ENCODE assay signal across 23 cellular contexts in the genomic region with DNA sequence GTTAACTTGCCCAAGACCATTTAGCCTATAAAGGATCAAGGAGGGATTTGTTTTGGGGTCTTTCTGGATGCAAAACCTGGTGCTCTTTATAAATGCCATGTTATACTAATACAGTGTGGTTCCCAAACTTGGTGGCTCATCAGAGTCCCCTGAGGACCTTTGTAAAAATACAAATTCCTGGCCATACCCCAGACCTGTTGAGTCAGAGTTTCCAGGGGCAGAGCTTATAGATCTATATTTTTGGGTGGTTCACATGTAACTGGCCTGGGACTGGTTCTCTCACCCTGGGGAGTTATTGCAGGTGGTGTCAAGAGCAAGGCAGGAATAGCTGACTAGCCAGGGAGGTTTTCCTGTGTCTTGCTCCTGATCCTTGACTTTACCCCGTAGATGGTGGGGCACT.
DNase-seq lines count a peak whose midpoint lies in the region; ATAC-seq, FAIRE-seq and TF ChIP-seq lines count a peak whose summit lies in the region.
"Had no signal": no experiment of that assay in that cellular context is flagged by ENCODE, and none has a peak within 500 bp of the region (broad histone marks: within the 10 kb centered on the region; RNA-seq: fewer than 3 reads in every experiment).

No MANE protein-coding gene starts in this region.

- H3K9me3 ChIP-seq in BLaER1, result peaks cover 2% of the 10 kb centered on the region; the same call in 1 of the 2 replicates
- H3K9me3 ChIP-seq: BE2C, SK-N-SH had no signal

- peak; percentile 21 for ATAC-seq in foreskin keratinocyte
- no peak for ATAC-seq in WTC11

- H3K4me1 ChIP-seq in BLaER1, result peaks cover 25% of the 10 kb centered on the region
- no peaks in the 10 kb centered on the region for H3K4me1 ChIP-seq in foreskin keratinocyte
- H3K4me1 ChIP-seq: BE2C had no signal

- no peak overlapping the region for H3K9ac ChIP-seq in BLaER1
- H3K9ac ChIP-seq: SK-N-SH had no signal

- H3K27ac ChIP-seq in BLaER1, result peak overlapping the region; percentile 39; the same call in 1 of the 2 replicates
- H3K27ac ChIP-seq in foreskin keratinocyte, result no peak overlapping the region
- H3K27ac ChIP-seq: HL-60 had no signal

- no peak for FAIRE-seq in GM19239 (lab: Jason Lieb, UNC)
- FAIRE-seq: G401.6, H1 had no signal

- H3K4me1 Mint-ChIP-seq in WTC11, result peaks cover 3% of the 10 kb centered on the region

- H3K36me3 Mint-ChIP-seq in WTC11, result no peaks in the 10 kb centered on the region
- H3K36me3 Mint-ChIP-seq: CD4-positive, CD25-positive, alpha-beta regulatory T cell had no signal

- H3K27ac Mint-ChIP-seq in WTC11, result no peak overlapping the region

- H4K20me1 ChIP-seq in BLaER1, result no peaks in the 10 kb centered on the region

- no peak overlapping the region for H3K4me3 Mint-ChIP-seq in WTC11
- H3K4me3 Mint-ChIP-seq: CD4-positive, CD25-positive, alpha-beta regulatory T cell had no signal

- intact Hi-C loops in posterior cingulate gyrus (cut with DNase I), result no loop called here

- TF ChIP-seq CTCF in foreskin keratinocyte (conservative IDR thresholded peaks at IDR 0.05), result no peak
- TF ChIP-seq CTCF in WTC11 (IDR thresholded peaks at IDR 0.05), result no peak

- CTCF ChIA-PET in WTC11 (lab: Charles Lee), result no interaction called here

- POLR2A ChIA-PET in WTC11 (lab: Charles Lee), result no interaction called here

- H3K4me3 ChIP-seq in BLaER1, result no peak overlapping the region

- H3K36me3 ChIP-seq in BLaER1, result peaks cover 8% of the 10 kb centered on the region; the same call in 1 of the 2 replicates
- H3K36me3 ChIP-seq: BE2C had no signal

- H3K9me3 Mint-ChIP-seq in WTC11, result no peaks in the 10 kb centered on the region
- H3K9me3 Mint-ChIP-seq: CD4-positive, CD25-positive, alpha-beta regulatory T cell had no signal

- H3K4me2 ChIP-seq in BLaER1, result peak overlapping the region; percentile 49
- H3K4me2 ChIP-seq: SK-N-SH had no signal

- no peaks in the 10 kb centered on the region for H3K27me3 ChIP-seq in BLaER1
- no peaks in the 10 kb centered on the region for H3K27me3 ChIP-seq in foreskin keratinocyte
- H3K27me3 ChIP-seq: BE2C had no signal

- DNase-seq in LHCN-M2 (ENCODE audit: low read depth), result peak; percentile 7
- DNase-seq in dedifferentiated amniotic fluid mesenchymal stem cell (ENCODE audit: extremely low spot score), result peak; percentile 15
- no peak for DNase-seq in foreskin keratinocyte
- DNase-seq in WTC11 (ENCODE audit: low spot score), result no peak
- DNase-seq in hepatic stellate cell (ENCODE audit: low spot score), result no peak
- no peak for DNase-seq in posterior cingulate gyrus
- no peak for DNase-seq in GM19239 (ENCODE audit: insufficient read length, low spot score)
- DNase-seq: 8988T; ACHN; BE2C; CD4-positive, CD25-positive, alpha-beta regulatory T cell; HCEC 1CT; NCI-H1105 treated with DMSO at 0.1 percent for 48 hours; NCI-H146; NCI-H1930; NCI-H446; NCI-H524 treated with DMSO at 0.1 percent for 48 hours; NCI-H774; SK-N-SH had no signal

- no peaks in the 10 kb centered on the region for H3K27me3 Mint-ChIP-seq in WTC11 (ENCODE audit: low read depth)
- H3K27me3 Mint-ChIP-seq: CD4-positive, CD25-positive, alpha-beta regulatory T cell had no signal

TF ChIP-seq in WTC11, 78 proteins besides CTCF, POLR2A, EP300 and RAD21:
- TF ChIP-seq GTF2I (CRISPR knock-in tag; conservative IDR thresholded peaks at IDR 0.05) (no peak), NFE2L1 (CRISPR knock-in tag; IDR thresholded peaks at IDR 0.05) (no peak)

Comparison
In these comparisons a context has a peak if more than half of its experiments do, and no peak if none do; other contexts are left out.
1. DNase-seq: peak in LHCN-M2 (single experiment) and dedifferentiated amniotic fluid mesenchymal stem cell (single experiment); none in foreskin keratinocyte (0 of 2), WTC11 (single experiment), hepatic stellate cell (single experiment), posterior cingulate gyrus (0 of 10) and GM19239 (single experiment).